Comparison of ENCODE assay signal across 8 cellular contexts in genomic region chr12:57213763-57214397, GRCh38. TPM values are rescaled to one million over a fixed set of nuclear protein-coding genes. Genes with fewer than 3 reads are reported as not detected.
DNase-seq lines count a peak whose midpoint lies in the region; ATAC-seq, FAIRE-seq and TF ChIP-seq lines count a peak whose summit lies in the region.

No MANE protein-coding gene starts in this region.

- no peak overlapping the region for H3K4me3 ChIP-seq in MM.1S (ENCODE audit: low read length)
- no peak overlapping the region for H3K4me3 ChIP-seq in endothelial cell of umbilical vein (replicated peaks in 1 of 3; ENCODE audit: insufficient read depth in 1 of 3, low read depth in 1 of 3, low read length in 3 of 3)

- dilution Hi-C loops in endothelial cell of umbilical vein (cut with MboI; ENCODE audit: extremely low pct_ligation_motif_present, low sequenced_read_pairs), result no loop called here

- H3K27ac ChIP-seq in MM.1S (ENCODE audit: low read length), result no peak overlapping the region
- no peak overlapping the region for H3K27ac ChIP-seq in endothelial cell of umbilical vein (ENCODE audit: insufficient read depth, low read depth, low read length)

- POLR2A ChIA-PET in activated CD4-positive, alpha-beta T cell treated with anti-CD3 and anti-CD28 coated beads for 36 hours (lab: Charles Lee), result interaction anchor here (0.6 to 0.7 kb wide), 2 partner anchors 10 to 245 kb away, joined by 3 to 5 read pairs; no protein-coding TSS in a partner anchor
- POLR2A ChIA-PET in endothelial cell of umbilical vein (lab: Charles Lee), result interaction anchor here (0.6 to 1.0 kb wide), 3 partner anchors 16 to 68 kb away, joined by 3 to 11 read pairs (median 4); partner anchors contain the start of gene SHMT2

- DNase-seq in activated CD4-positive, alpha-beta T cell treated with anti-CD3 and anti-CD28 coated beads, Interleukin-2, amount 10 ng/mL, durations not matched to agents 24 days and 14 days, result no peak
- no peak for DNase-seq in activated CD4-positive, alpha-beta T cell treated with anti-CD3 and anti-CD28 coated beads for 36 hours
- DNase-seq in MM.1S (no peak), endothelial cell of umbilical vein (ENCODE audit: low read depth, low spot score) (no peak), progenitor cell of endocrine pancreas (ENCODE audit: low spot score, unreplicated experiment) (no peak), A172 (ENCODE audit: low spot score) (no peak), COLO668 (lab: John Stamatoyannopoulos, UW; ENCODE audit: unreplicated experiment) (no peak)
- DNase-seq in stimulated activated CD4-positive, alpha-beta T cell treated with anti-CD3 and anti-CD28 coated beads, Interleukin-4, amount 100 ng/mL, for 24 hours, result no peak

- TF ChIP-seq CTCF in MM.1S (IDR thresholded peaks at IDR 0.05; ENCODE audit: low read length) (no peak), endothelial cell of umbilical vein (IDR thresholded peaks at IDR 0.05; ENCODE audit: extremely low read depth in 1 of 2, insufficient read depth in 1 of 2, low read depth in 1 of 2, low read length in 2 of 2) (no peak), progenitor cell of endocrine pancreas (IDR thresholded peaks at IDR 0.05; ENCODE audit: unreplicated experiment) (no peak)

- H3K9me3 ChIP-seq in MM.1S (replicated peaks; ENCODE audit: insufficient read depth, low read length) (no peaks in the 10 kb centered on the region), endothelial cell of umbilical vein (replicated peaks; ENCODE audit: control insufficient read depth, insufficient read depth, low read length) (no peaks in the 10 kb centered on the region)

- no peak overlapping the region for H3K9ac ChIP-seq in MM.1S (ENCODE audit: low read length)
- H3K9ac ChIP-seq in endothelial cell of umbilical vein (replicated peaks; ENCODE audit: extremely low read depth, insufficient read depth, low read length), result no peak overlapping the region

- H3K79me2 ChIP-seq in MM.1S (ENCODE audit: low read length) (no peaks in the 10 kb centered on the region), endothelial cell of umbilical vein (ENCODE audit: control insufficient read depth, insufficient read depth, low read length) (no peaks in the 10 kb centered on the region)

- CTCF ChIA-PET in activated CD4-positive, alpha-beta T cell treated with anti-CD3 and anti-CD28 coated beads for 36 hours (lab: Charles Lee), result interaction anchor here (0.6 to 4.2 kb wide), 24 partner anchors 13 to 854 kb away, joined by 3 to 167 read pairs (median 4); partner anchors contain the start of genes SHMT2 and STAT2
- CTCF ChIA-PET in endothelial cell of umbilical vein (lab: Charles Lee), result interaction anchor here (0.6 to 4.7 kb wide), 26 partner anchors 8 to 660 kb away, joined by 3 to 214 read pairs (median 4); partner anchors contain the start of genes LRP1, SHMT2 and STAC3

- intact Hi-C loops in activated CD4-positive, alpha-beta T cell treated with anti-CD3 and anti-CD28 coated beads, Interleukin-2, amount 10 ng/mL, durations not matched to agents 24 days and 14 days (cut with micrococcal nuclease), result loop anchor here (1.0 kb wide), 2 partner anchors 25 to 29 kb away; no protein-coding TSS in a partner anchor
- intact Hi-C loops in activated CD4-positive, alpha-beta T cell treated with anti-CD3 and anti-CD28 coated beads for 36 hours (cut with DNase I, micrococcal nuclease), result loop anchor here (1.0 to 2.0 kb wide), 5 partner anchors 15 to 249 kb away; partner anchors contain the start of gene SHMT2 (in 1 of the 2)
- intact Hi-C loops in endothelial cell of umbilical vein (cut with micrococcal nuclease), result loop anchor here (1.0 kb wide), 3 partner anchors 25 to 239 kb away; no protein-coding TSS in a partner anchor

- H3K27ac Mint-ChIP-seq in activated CD4-positive, alpha-beta T cell treated with anti-CD3 and anti-CD28 coated beads, Interleukin-2, amount 10 ng/mL, durations not matched to agents 24 days and 14 days, result no peak overlapping the region
- no peak overlapping the region for H3K27ac Mint-ChIP-seq in activated CD4-positive, alpha-beta T cell treated with anti-CD3 and anti-CD28 coated beads for 36 hours
- H3K27ac Mint-ChIP-seq in progenitor cell of endocrine pancreas, result peak overlapping the region; percentile 86

- H3K4me1 ChIP-seq in MM.1S (ENCODE audit: low read length) (peaks cover 17% of the 10 kb centered on the region), endothelial cell of umbilical vein (ENCODE audit: control insufficient read depth, extremely low read depth, insufficient read depth, low read length) (peaks cover 2% of the 10 kb centered on the region)

- no TSS peak for BruUV-seq in endothelial cell of umbilical vein (replicated peaks; lab: Mats Ljungman, UMichigan)

- no peak for TF ChIP-seq POLR2A in endothelial cell of umbilical vein (IDR thresholded peaks at IDR 0.05; ENCODE audit: low read depth, low read length)

- peaks cover 10% of the 10 kb centered on the region for H3F3A ChIP-seq in MM.1S (ENCODE audit: insufficient read depth, low read length)

- no peak overlapping the region for H2AFZ ChIP-seq in MM.1S (ENCODE audit: low read length)
- H2AFZ ChIP-seq in endothelial cell of umbilical vein (ENCODE audit: low read depth, low read length), result peak overlapping the region; percentile 12

- H3K9me2 ChIP-seq in MM.1S (replicated peaks; ENCODE audit: insufficient read depth, low read length), result no peaks in the 10 kb centered on the region

- no peak for FAIRE-seq in endothelial cell of umbilical vein (lab: Jason Lieb, UNC)

- ATAC-seq in activated CD4-positive, alpha-beta T cell treated with anti-CD3 and anti-CD28 coated beads for 36 hours, result no peak

- H3K27me3 ChIP-seq in MM.1S (replicated peaks; ENCODE audit: insufficient read depth, low read length) (peaks cover 92% of the 10 kb centered on the region), endothelial cell of umbilical vein (ENCODE audit: control insufficient read depth in 2 of 2, insufficient read depth in 2 of 2, low read length in 2 of 2) (peaks cover 43 to 49% of the 10 kb centered on the region in 2 experiments)

- no peaks in the 10 kb centered on the region for H3K36me3 ChIP-seq in MM.1S (replicated peaks; ENCODE audit: insufficient read depth, low read length)
- no peaks in the 10 kb centered on the region for H3K36me3 ChIP-seq in endothelial cell of umbilical vein (ENCODE audit: control insufficient read depth in 2 of 2, extremely low read depth in 1 of 2, insufficient read depth in 2 of 2, low read length in 2 of 2)

- no peaks in the 10 kb centered on the region for H3K36me3 Mint-ChIP-seq in activated CD4-positive, alpha-beta T cell treated with anti-CD3 and anti-CD28 coated beads, Interleukin-2, amount 10 ng/mL, durations not matched to agents 24 days and 14 days (ENCODE audit: low read depth)
- H3K36me3 Mint-ChIP-seq in activated CD4-positive, alpha-beta T cell treated with anti-CD3 and anti-CD28 coated beads for 36 hours (ENCODE audit: low read depth), result no peaks in the 10 kb centered on the region
- peaks cover 6% of the 10 kb centered on the region for H3K36me3 Mint-ChIP-seq in progenitor cell of endocrine pancreas (ENCODE audit: insufficient read depth)

- peak overlapping the region; percentile 38 for H3K4me3 Mint-ChIP-seq in activated CD4-positive, alpha-beta T cell treated with anti-CD3 and anti-CD28 coated beads, Interleukin-2, amount 10 ng/mL, durations not matched to agents 24 days and 14 days
- H3K4me3 Mint-ChIP-seq in activated CD4-positive, alpha-beta T cell treated with anti-CD3 and anti-CD28 coated beads for 36 hours, result no peak overlapping the region
- H3K4me3 Mint-ChIP-seq in progenitor cell of endocrine pancreas (ENCODE audit: low read depth), result no peak overlapping the region

- H3K27me3 Mint-ChIP-seq in activated CD4-positive, alpha-beta T cell treated with anti-CD3 and anti-CD28 coated beads, Interleukin-2, amount 10 ng/mL, durations not matched to agents 24 days and 14 days, result peaks cover 44% of the 10 kb centered on the region
- peaks cover 45% of the 10 kb centered on the region for H3K27me3 Mint-ChIP-seq in activated CD4-positive, alpha-beta T cell treated with anti-CD3 and anti-CD28 coated beads for 36 hours
- H3K27me3 Mint-ChIP-seq in progenitor cell of endocrine pancreas, result peaks cover 46% of the 10 kb centered on the region

- H3K9me1 ChIP-seq in endothelial cell of umbilical vein (replicated peaks; ENCODE audit: control insufficient read depth, extremely low read depth, insufficient read depth, low read length), result no peaks in the 10 kb centered on the region

- H3K4me1 Mint-ChIP-seq in activated CD4-positive, alpha-beta T cell treated with anti-CD3 and anti-CD28 coated beads, Interleukin-2, amount 10 ng/mL, durations not matched to agents 24 days and 14 days, result peaks cover 25% of the 10 kb centered on the region
- peaks cover 25% of the 10 kb centered on the region for H3K4me1 Mint-ChIP-seq in activated CD4-positive, alpha-beta T cell treated with anti-CD3 and anti-CD28 coated beads for 36 hours
- peaks cover 29% of the 10 kb centered on the region for H3K4me1 Mint-ChIP-seq in progenitor cell of endocrine pancreas (ENCODE audit: low read depth)

- H3K4me2 ChIP-seq in MM.1S (ENCODE audit: low read depth, low read length) (peak overlapping the region; percentile 33; the same call in 1 of the 2 replicates), endothelial cell of umbilical vein (ENCODE audit: insufficient read depth, low read length) (no peak overlapping the region)

- H4K20me1 ChIP-seq in MM.1S (ENCODE audit: insufficient read depth, low read length) (0 out of 2 replicates have a peak, but pooled peaks cover 4% of the 10 kb centered on the region), endothelial cell of umbilical vein (replicated peaks; ENCODE audit: control insufficient read depth, extremely low read depth, insufficient read depth, low read length) (no peaks in the 10 kb centered on the region)

- H3K9me3 Mint-ChIP-seq in activated CD4-positive, alpha-beta T cell treated with anti-CD3 and anti-CD28 coated beads, Interleukin-2, amount 10 ng/mL, durations not matched to agents 24 days and 14 days, result no peaks in the 10 kb centered on the region
- H3K9me3 Mint-ChIP-seq in activated CD4-positive, alpha-beta T cell treated with anti-CD3 and anti-CD28 coated beads for 36 hours (ENCODE audit: low read depth), result no peaks in the 10 kb centered on the region
- H3K9me3 Mint-ChIP-seq in progenitor cell of endocrine pancreas (ENCODE audit: low read depth), result no peaks in the 10 kb centered on the region

RNA-seq across cellular contexts. Expression of gene NXPH4, which starts 2.7 kb away (rescaled TPM):
- 0.47 and 0.73 TPM in 2 replicates for total RNA-seq in activated CD4-positive, alpha-beta T cell treated with anti-CD3 and anti-CD28 coated beads, Interleukin-2, amount 10 ng/mL, durations not matched to agents 24 days and 14 days
- total RNA-seq in activated CD4-positive, alpha-beta T cell treated with anti-CD3 and anti-CD28 coated beads for 36 hours, result under 1 TPM; 0.41 to 0.51 TPM
- not detected in 2 replicates for total RNA-seq in endothelial cell of umbilical vein
- 0.07 TPM in 1 of 2 replicates, not detected in the other for polyA plus RNA-seq in endothelial cell of umbilical vein
- 0.04 and 0.06 TPM in 2 replicates for polyA plus RNA-seq in endothelial cell of umbilical vein (2011; cell fraction: cytosol; rRNA removed)
- not detected in 2 replicates for polyA plus RNA-seq in endothelial cell of umbilical vein (2011; cell fraction: nucleus; rRNA removed)
- not detected in 2 replicates for polyA plus RNA-seq in endothelial cell of umbilical vein (2012)
- 0.11 TPM in 1 of 2 replicates, not detected in the other for polyA minus RNA-seq in endothelial cell of umbilical vein
- polyA minus RNA-seq in endothelial cell of umbilical vein (2011; cell fraction: cytosol; rRNA and poly(A)+ RNA removed), result 2.8 TPM
- polyA minus RNA-seq in endothelial cell of umbilical vein (2011; cell fraction: nucleus; rRNA and poly(A)+ RNA removed), result not detected in 2 replicates
- 1.7 and 2.0 TPM in 2 replicates for total RNA-seq in progenitor cell of endocrine pancreas
- 5.3 and 5.8 TPM in 2 replicates for total RNA-seq in A172 (2014; rRNA removed; shearing (Covaris generic))

RNA-seq across cellular contexts. Expression of gene SHMT2, which starts 15.6 kb away (rescaled TPM):
- 297 and 310 TPM in 2 replicates for total RNA-seq in activated CD4-positive, alpha-beta T cell treated with anti-CD3 and anti-CD28 coated beads, Interleukin-2, amount 10 ng/mL, durations not matched to agents 24 days and 14 days
- 100 to 1,000 TPM; 436 to 487 TPM for total RNA-seq in activated CD4-positive, alpha-beta T cell treated with anti-CD3 and anti-CD28 coated beads for 36 hours
- total RNA-seq in endothelial cell of umbilical vein (148 and 155 TPM in 2 replicates), progenitor cell of endocrine pancreas (162 and 165 TPM in 2 replicates)
- polyA plus RNA-seq in endothelial cell of umbilical vein, result 243 and 287 TPM in 2 replicates
- polyA plus RNA-seq in endothelial cell of umbilical vein (2011; cell fraction: cytosol; rRNA removed), result 200 and 222 TPM in 2 replicates
- 221 and 233 TPM in 2 replicates for polyA plus RNA-seq in endothelial cell of umbilical vein (2011; cell fraction: nucleus; rRNA removed)
- polyA plus RNA-seq in endothelial cell of umbilical vein (2012), result 126 and 146 TPM in 2 replicates
- polyA minus RNA-seq in endothelial cell of umbilical vein, result 158 and 166 TPM in 2 replicates
- polyA minus RNA-seq in endothelial cell of umbilical vein (2011; cell fraction: cytosol; rRNA and poly(A)+ RNA removed), result 225 TPM
- polyA minus RNA-seq in endothelial cell of umbilical vein (2011; cell fraction: nucleus; rRNA and poly(A)+ RNA removed), result 89.4 and 105 TPM in 2 replicates
- total RNA-seq in A172 (2014; rRNA removed; shearing (Covaris generic)), result 208 and 223 TPM in 2 replicates

RNA-seq across cellular contexts. Expression of gene STAC3, which starts 37.1 kb away (rescaled TPM):
- 4.9 and 5.5 TPM in 2 replicates for total RNA-seq in activated CD4-positive, alpha-beta T cell treated with anti-CD3 and anti-CD28 coated beads, Interleukin-2, amount 10 ng/mL, durations not matched to agents 24 days and 14 days
- total RNA-seq in activated CD4-positive, alpha-beta T cell treated with anti-CD3 and anti-CD28 coated beads for 36 hours, result 1 to 10 TPM; 2.5 to 2.8 TPM
- total RNA-seq in endothelial cell of umbilical vein (0.55 and 1.0 TPM in 2 replicates), progenitor cell of endocrine pancreas (6.0 and 6.1 TPM in 2 replicates)
- 0.08 and 0.36 TPM in 2 replicates for polyA plus RNA-seq in endothelial cell of umbilical vein
- polyA plus RNA-seq in endothelial cell of umbilical vein (2011; cell fraction: cytosol; rRNA removed), result 0.18 and 0.35 TPM in 2 replicates
- 1.6 and 2.2 TPM in 2 replicates for polyA plus RNA-seq in endothelial cell of umbilical vein (2011; cell fraction: nucleus; rRNA removed)
- 0.60 TPM in 2 replicates for polyA plus RNA-seq in endothelial cell of umbilical vein (2012)
- not detected in 2 replicates for polyA minus RNA-seq in endothelial cell of umbilical vein
- polyA minus RNA-seq in endothelial cell of umbilical vein (2011; cell fraction: cytosol; rRNA and poly(A)+ RNA removed), result not detected
- 1.4 and 1.6 TPM in 2 replicates for polyA minus RNA-seq in endothelial cell of umbilical vein (2011; cell fraction: nucleus; rRNA and poly(A)+ RNA removed)
- 0.59 and 0.89 TPM in 2 replicates for total RNA-seq in A172 (2014; rRNA removed; shearing (Covaris generic))
